Comparison of ENCODE assay signal across 2 cellular contexts in the genomic region with DNA sequence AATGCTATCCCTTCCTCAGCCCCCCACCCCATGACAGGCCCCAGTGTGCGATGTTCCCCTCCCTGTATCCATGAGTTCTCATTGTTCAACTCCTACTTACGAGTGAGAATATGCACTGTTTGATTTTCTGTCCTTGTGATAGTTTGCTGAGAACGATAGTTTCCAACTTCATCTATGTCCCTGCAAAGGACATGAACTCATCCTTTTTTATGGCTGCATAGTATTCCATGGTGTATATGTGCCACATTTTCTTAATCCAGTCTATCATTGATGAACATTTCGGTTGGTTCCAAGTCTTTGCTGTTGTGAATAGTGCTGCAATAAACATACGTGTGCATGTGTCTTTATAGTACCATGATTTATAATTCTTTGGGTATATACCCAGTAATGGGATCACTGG. TPM values are rescaled to one million over a fixed set of nuclear protein-coding genes. Genes with fewer than 3 reads are reported as not detected.
"Had no signal": no experiment of that assay in that cellular context is flagged by ENCODE, and none has a peak within 500 bp of the region (broad histone marks: within the 10 kb centered on the region; RNA-seq: fewer than 3 reads in every experiment).

No MANE protein-coding gene starts in this region.

RNA-seq across cellular contexts. Expression of a gene that starts 4.4 kb away (rescaled TPM):
- total RNA-seq: G401, GM12878 had no signal
- polyA plus RNA-seq: GM12878 had no signal

RNA-seq across cellular contexts. Expression of a gene that starts 14.4 kb away (rescaled TPM):
- total RNA-seq: G401, GM12878 had no signal
- polyA plus RNA-seq: GM12878 had no signal

RNA-seq across cellular contexts. Expression of a gene that starts 49.8 kb away (rescaled TPM):
- total RNA-seq: G401, GM12878 had no signal

RNA-seq across cellular contexts. Expression of a gene that starts 59.8 kb away (rescaled TPM):
- total RNA-seq: G401, GM12878 had no signal
- polyA plus RNA-seq: GM12878 had no signal
